ENCODE assay signal across 10 cellular contexts in the genomic region with DNA sequence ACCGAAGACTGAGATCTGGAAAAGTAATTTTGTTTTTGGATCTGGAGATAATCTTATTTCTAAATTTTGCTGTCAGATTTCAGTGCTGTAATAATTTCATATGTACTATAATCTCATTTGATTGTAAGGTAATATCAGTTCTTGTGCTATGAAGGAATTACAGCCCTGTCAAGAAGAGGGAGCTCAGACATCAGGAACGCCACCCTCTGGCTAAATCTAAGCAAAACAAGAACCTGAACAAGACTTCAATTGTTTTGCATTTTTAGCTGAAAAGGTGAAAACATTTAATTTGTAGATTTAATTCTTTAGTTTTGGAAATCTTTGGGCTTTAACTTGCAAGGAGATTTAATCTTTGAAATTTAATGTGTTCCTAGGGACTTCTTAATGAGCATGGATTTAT.
DNase-seq lines count a peak whose midpoint lies in the region; ATAC-seq, FAIRE-seq and TF ChIP-seq lines count a peak whose summit lies in the region.
"Had no signal": no experiment of that assay in that cellular context is flagged by ENCODE, and none has a peak within 500 bp of the region (broad histone marks: within the 10 kb centered on the region; RNA-seq: fewer than 3 reads in every experiment).

No MANE protein-coding gene starts in this region.

- no peaks in the 10 kb centered on the region for H3K36me3 Mint-ChIP-seq in CD8-positive, alpha-beta memory T cell
- no peaks in the 10 kb centered on the region for H3K36me3 Mint-ChIP-seq in activated naive CD8-positive, alpha-beta T cell treated with anti-CD3 and anti-CD28 coated beads for 36 hours

- CTCF ChIA-PET in A549 (lab: Yijun Ruan, JAX) (no interaction called here), HCT116 (lab: Charles Lee) (interaction anchor here (0.7 to 1.4 kb wide), 8 partner anchors 10 to 679 kb away, joined by 3 to 9 read pairs (median 4); no protein-coding TSS in a partner anchor)
- CTCF ChIA-PET in CD8-positive, alpha-beta memory T cell (lab: Charles Lee) = no interaction called here

- no peak overlapping the region for H3K9ac ChIP-seq in HCT116 (ENCODE audit: low read length)

- no peak overlapping the region for H3K4me3 ChIP-seq in A549
- H3K4me3 ChIP-seq in HCT116 (replicated peaks in 1 of 2; ENCODE audit: low read depth in 1 of 2, low read length in 2 of 2) = no peak overlapping the region
- no peak overlapping the region for H3K4me3 ChIP-seq in CD8-positive, alpha-beta memory T cell (ENCODE audit: low read length)

- DNase-seq in A549 (ENCODE audit: low read depth in 1 of 2, low spot score in 1 of 2) (peak; percentile 0 to 15), HCT116 (ENCODE audit: low read depth, low spot score) (peak; percentile 44), SW480 (ENCODE audit: low spot score) (peak; percentile 7), inferior parietal cortex (ENCODE audit: extremely low spot score) (peak; percentile 14), NCI-H1436 treated with DMSO at 0.1 percent for 48 hours (lab: John Stamatoyannopoulos, UW) (no peak)
- DNase-seq in CD8-positive, alpha-beta memory T cell = no peak
- DNase-seq in activated naive CD8-positive, alpha-beta T cell treated with anti-CD3 and anti-CD28 coated beads for 36 hours = no peak

- no peaks in the 10 kb centered on the region for H3K9me2 ChIP-seq in HCT116 (ENCODE audit: insufficient read depth)

- H3K4me2 ChIP-seq in A549 (no peak overlapping the region), HCT116 (ENCODE audit: low read length) (no peak overlapping the region)

- peaks cover 0 to 24% (median 2%) of the 10 kb centered on the region in 5 donors for H3K9me3 Mint-ChIP-seq in CD8-positive, alpha-beta memory T cell
- H3K9me3 Mint-ChIP-seq in activated naive CD8-positive, alpha-beta T cell treated with anti-CD3 and anti-CD28 coated beads for 36 hours = no peaks in the 10 kb centered on the region

- 10% methylated on average over 2 of the region's 2 CpGs for WGBS in A549 (ENCODE audit: missing lambda C conversion rate)

- TF ChIP-seq RAD21 in A549 (conservative IDR thresholded peaks at IDR 0.05 in 1 of 2, IDR thresholded peaks at IDR 0.05 in 1 of 2) (0 out of 5 replicates have a peak, but pooled peaks have one; percentile 7 to 13), HCT116 (IDR thresholded peaks at IDR 0.05; ENCODE audit: low read depth) (peak; percentile 74)

- H3K4me1 Mint-ChIP-seq in CD8-positive, alpha-beta memory T cell = no peaks in the 10 kb centered on the region
- no peaks in the 10 kb centered on the region for H3K4me1 Mint-ChIP-seq in activated naive CD8-positive, alpha-beta T cell treated with anti-CD3 and anti-CD28 coated beads for 36 hours

- no peak for TF ChIP-seq EP300 in A549 (IDR thresholded peaks at IDR 0.05)

- H4K20me1 ChIP-seq in HCT116 (ENCODE audit: insufficient read depth) = no peaks in the 10 kb centered on the region

- H3K27ac ChIP-seq in A549 (no peak overlapping the region), HCT116 (ENCODE audit: low read depth, low read length) (no peak overlapping the region)
- H3K27ac ChIP-seq in CD8-positive, alpha-beta memory T cell (ENCODE audit: low read depth, low read length) = no peak overlapping the region

- no peaks in the 10 kb centered on the region for H3K27me3 Mint-ChIP-seq in CD8-positive, alpha-beta memory T cell
- no peaks in the 10 kb centered on the region for H3K27me3 Mint-ChIP-seq in activated naive CD8-positive, alpha-beta T cell treated with anti-CD3 and anti-CD28 coated beads for 36 hours

- no peaks in the 10 kb centered on the region for H3K27me3 ChIP-seq in HCT116 (ENCODE audit: insufficient read depth, low read length)
- H3K27me3 ChIP-seq in CD8-positive, alpha-beta memory T cell (ENCODE audit: insufficient read depth, low read length, poor library complexity, severe bottlenecking) = no peaks in the 10 kb centered on the region

- FAIRE-seq in A549 (lab: Jason Lieb, UNC) = no peak
- FAIRE-seq: G401.6, islet of Langerhans had no signal

- no peak overlapping the region for H3K4me3 Mint-ChIP-seq in CD8-positive, alpha-beta memory T cell
- no peak overlapping the region for H3K4me3 Mint-ChIP-seq in activated naive CD8-positive, alpha-beta T cell treated with anti-CD3 and anti-CD28 coated beads for 36 hours

- no peaks in the 10 kb centered on the region for H3K4me1 ChIP-seq in A549
- peaks cover 0 to 10% of the 10 kb centered on the region in 2 experiments; a peak in 2 of 4 replicates for H3K4me1 ChIP-seq in HCT116 (ENCODE audit: control insufficient read depth in 1 of 2, insufficient read depth in 2 of 2, low read length in 2 of 2)
- no peaks in the 10 kb centered on the region for H3K4me1 ChIP-seq in CD8-positive, alpha-beta memory T cell (ENCODE audit: insufficient read depth, low read length)

- POLR2A ChIA-PET in A549 (lab: Yijun Ruan, JAX) (no interaction called here), HCT116 (lab: Charles Lee) (interaction anchor here (0.5 kb wide), 1 partner anchor 1317 kb away, joined by 3 read pairs; no protein-coding TSS in a partner anchor)
- POLR2A ChIA-PET in CD8-positive, alpha-beta memory T cell (lab: Charles Lee) = no interaction called here

- no peaks in the 10 kb centered on the region for H3K79me2 ChIP-seq in HCT116 (ENCODE audit: insufficient read depth, low read length)

- no peak for TF ChIP-seq CTCF in A549 (IDR thresholded peaks at IDR 0.05)
- TF ChIP-seq CTCF in HCT116 (IDR thresholded peaks at IDR 0.05 in 2 of 3, conservative IDR thresholded peaks at IDR 0.05 in 1 of 3; ENCODE audit: borderline replicate concordance in 1 of 3, insufficient read depth in 1 of 3, low read depth in 2 of 3, low read length in 2 of 3) = peak; percentile 56 to 71 (median 71); a peak in 5 of 6 replicates

- peak overlapping the region; percentile 20 for H2AFZ ChIP-seq in HCT116 (ENCODE audit: low read depth, low read length, poor library complexity, severe bottlenecking)

- H3K36me3 ChIP-seq in HCT116 (ENCODE audit: control insufficient read depth in 1 of 2, insufficient read depth in 2 of 2, low read length in 2 of 2) = no peaks in the 10 kb centered on the region
- H3K36me3 ChIP-seq in CD8-positive, alpha-beta memory T cell (ENCODE audit: insufficient read depth, low read length) = no peaks in the 10 kb centered on the region

- RAD21 ChIA-PET in HCT116 (lab: Charles Lee; ENCODE audit: low non-redundant PET in 1 of 2, low total read pairs in 2 of 2, uncharacterized antibody in 2 of 2, unreplicated experiment in 2 of 2) = interaction anchor here in 1 of 2 experiments (1.0 kb wide), 1 partner anchor 148 kb away, joined by 4 read pairs; no protein-coding TSS in a partner anchor

- no TSS peak for BruUV-seq in HCT116 (replicated peaks; lab: Mats Ljungman, UMichigan)

- ATAC-seq in A549 = no peak
- ATAC-seq in HCT116 = peak; percentile 72
- ATAC-seq in HG03520 (IDR thresholded peaks at IDR 0.05; ENCODE audit: unreplicated experiment) = no peak

- intact Hi-C loops in HCT116 (cut with micrococcal nuclease) = loop anchor here (1.0 to 10.0 kb wide), 5 partner anchors 148 to 1372 kb away; a partner anchor contains a TSS

- H3K27ac Mint-ChIP-seq in CD8-positive, alpha-beta memory T cell = no peak overlapping the region
- no peak overlapping the region for H3K27ac Mint-ChIP-seq in activated naive CD8-positive, alpha-beta T cell treated with anti-CD3 and anti-CD28 coated beads for 36 hours

- H3K9me3 ChIP-seq in A549 (no peaks in the 10 kb centered on the region), HCT116 (ENCODE audit: control insufficient read depth in 1 of 2, insufficient read depth in 1 of 2, low read depth in 1 of 2, low read length in 2 of 2) (no peaks in the 10 kb centered on the region)
- no peaks in the 10 kb centered on the region for H3K9me3 ChIP-seq in CD8-positive, alpha-beta memory T cell (ENCODE audit: low read length)

- no peak for TF ChIP-seq POLR2A in A549 (IDR thresholded peaks at IDR 0.05; ENCODE audit: low read length)
- TF ChIP-seq POLR2A in HCT116 (IDR thresholded peaks at IDR 0.05; ENCODE audit: borderline replicate concordance, extremely low read depth, insufficient read depth, insufficient read length) = no peak

TF ChIP-seq in A549, 52 proteins besides CTCF, POLR2A, EP300 and RAD21:
- TF ChIP-seq HOXA7 (CRISPR knock-in tag; IDR thresholded peaks at IDR 0.05) (no peak), JUNB (IDR thresholded peaks at IDR 0.05) (no peak), CHD4 (IDR thresholded peaks at IDR 0.05; ENCODE audit: borderline replicate concordance) (no peak), KDM1A (IDR thresholded peaks at IDR 0.05; ENCODE audit: low read depth) (no peak)

TF ChIP-seq in HCT116, 20 proteins besides CTCF, POLR2A, EP300 and RAD21:
- no peak for TF ChIP-seq ZFX (IDR thresholded peaks at IDR 0.05)
- TF ChIP-seq TCF7L2 (IDR thresholded peaks at IDR 0.05; ENCODE audit: borderline replicate concordance, extremely low read depth, insufficient read depth, insufficient read length) = no peak
- TF ChIP-seq SIN3A (IDR thresholded peaks at IDR 0.05; ENCODE audit: low read depth) = no peak

Comparison
In these comparisons a context has a peak if more than half of its experiments do, and no peak if none do; other contexts are left out.
1. DNase-seq: peak in A549 (2 of 2), HCT116 (single experiment), SW480 (single experiment) and inferior parietal cortex (single experiment); none in CD8-positive, alpha-beta memory T cell (0 of 5), activated naive CD8-positive, alpha-beta T cell treated with anti-CD3 and anti-CD28 coated beads for 36 hours (single experiment) and NCI-H1436 treated with DMSO at 0.1 percent for 48 hours (single experiment).